8 cellular contexts compared by ENCODE assay signal in genomic region chr17:50541402-50541915, GRCh38. TPM values are rescaled to one million over a fixed set of nuclear protein-coding genes. Genes with fewer than 3 reads are reported as not detected.
A peak's percentile ranks its signal among the peaks of the same experiment; 100 is the strongest.
DNase-seq lines count a peak whose midpoint lies in the region; ATAC-seq and TF ChIP-seq lines count a peak whose summit lies in the region.

No MANE protein-coding gene starts in this region.

- ATAC-seq in GM21786 (IDR thresholded peaks at IDR 0.05; ENCODE audit: unreplicated experiment) (peak; percentile 8), right cardiac atrium (no peak), GM18868 (IDR thresholded peaks at IDR 0.05; ENCODE audit: unreplicated experiment) (no peak), HG02973 (IDR thresholded peaks at IDR 0.05; ENCODE audit: unreplicated experiment) (no peak)

- no peaks in the 10 kb centered on the region for H3F3A ChIP-seq in smooth muscle cell (ENCODE audit: low read depth)

- H3K4me3 ChIP-seq in right cardiac atrium (ENCODE audit: low read length) (peak overlapping the region; percentile 49), smooth muscle cell (peak overlapping the region; percentile 53)

- H3K9ac ChIP-seq in smooth muscle cell (ENCODE audit: low read depth): peak overlapping the region; percentile 39

- no peaks in the 10 kb centered on the region for H3K27me3 ChIP-seq in right cardiac atrium (ENCODE audit: control insufficient read depth, insufficient read depth)
- H3K27me3 ChIP-seq in smooth muscle cell (ENCODE audit: low read depth): no peaks in the 10 kb centered on the region

- no peaks in the 10 kb centered on the region for H3K9me3 ChIP-seq in right cardiac atrium (ENCODE audit: control insufficient read depth, low read length)
- no peaks in the 10 kb centered on the region for H3K9me3 ChIP-seq in smooth muscle cell (replicated peaks; ENCODE audit: low read depth)

- peak overlapping the region; percentile 100 for H3K27ac ChIP-seq in VCaP
- peak overlapping the region; percentile 21 for H3K27ac ChIP-seq in right cardiac atrium (ENCODE audit: low read length)
- H3K27ac ChIP-seq in smooth muscle cell (ENCODE audit: low read depth): peak overlapping the region; percentile 2

- TF ChIP-seq CTCF in VCaP (conservative IDR thresholded peaks at IDR 0.05) (no peak), smooth muscle cell (IDR thresholded peaks at IDR 0.05; ENCODE audit: borderline replicate concordance, insufficient read depth, poor library complexity, severe bottlenecking) (no peak)

- H4K20me1 ChIP-seq in smooth muscle cell (ENCODE audit: low read depth): no peaks in the 10 kb centered on the region

- WGBS in right cardiac atrium: 28% methylated on average over 25 of the region's 25 CpGs
- 40% methylated on average over 25 of the region's 25 CpGs for WGBS in smooth muscle cell (ENCODE audit: low lambda C conversion rate)

- H3K4me2 ChIP-seq in smooth muscle cell: peak overlapping the region; percentile 86

- H3K4me1 ChIP-seq in right cardiac atrium (ENCODE audit: control insufficient read depth, insufficient read depth, low read length) (peaks cover 4% of the 10 kb centered on the region), smooth muscle cell (ENCODE audit: low read depth) (peaks cover 14% of the 10 kb centered on the region)

- peak overlapping the region; percentile 76 for H2AFZ ChIP-seq in smooth muscle cell (ENCODE audit: low read depth)

- no peaks in the 10 kb centered on the region for H3K36me3 ChIP-seq in smooth muscle cell (ENCODE audit: low read depth)

- intact Hi-C loops in right cardiac atrium (cut with DNase I): loop anchor here (5.0 to 10.0 kb wide), 5 partner anchors 59 to 303 kb away; partner anchors contain the start of gene WFIKKN2 (in 2 of the 4)

- H3K79me2 ChIP-seq in smooth muscle cell (ENCODE audit: low read depth): no peaks in the 10 kb centered on the region

- DNase-seq in right cardiac atrium: peak in 1 of 3 donors; percentile 53
- no peak for DNase-seq in smooth muscle cell (lab: John Stamatoyannopoulos, UW; ENCODE audit: unreplicated experiment)
- no peak for DNase-seq in DMS153 (lab: John Stamatoyannopoulos, UW)
- no peak for DNase-seq in NCI-H1417 treated with DMSO at 0.1 percent for 48 hours (lab: John Stamatoyannopoulos, UW)

RNA-seq across cellular contexts. Expression of gene SPATA20, which starts 5.5 kb away (rescaled TPM):
- total RNA-seq in right cardiac atrium (10 to 100 TPM; 45.9 to 71.8 (median 52.6) TPM), smooth muscle cell (62.7 and 107 TPM in 2 replicates)
- polyA plus RNA-seq in right cardiac atrium (58.1 TPM), smooth muscle cell (61.0 and 64.2 TPM in 2 replicates)

RNA-seq across cellular contexts. Expression of gene EPN3, which starts 8.9 kb away (rescaled TPM):
- total RNA-seq in right cardiac atrium: 10 to 100 TPM in 3 of 4 donors, 1 to 10 TPM in 1; 5.4 to 31.5 (median 27.3) TPM
- polyA plus RNA-seq in right cardiac atrium: 22.6 TPM
- 3.9 and 6.3 TPM in 2 replicates for total RNA-seq in smooth muscle cell
- polyA plus RNA-seq in smooth muscle cell: 5.1 and 7.6 TPM in 2 replicates

RNA-seq across cellular contexts. Expression of gene CACNA1G, which starts 19.1 kb away (rescaled TPM):
- total RNA-seq in right cardiac atrium: 10 to 100 TPM in 1 of 4 donors, 1 to 10 TPM in 3; 4.4 to 14.8 (median 6.9) TPM
- 4.3 TPM for polyA plus RNA-seq in right cardiac atrium
- 1.6 and 2.0 TPM in 2 replicates for total RNA-seq in smooth muscle cell
- polyA plus RNA-seq in smooth muscle cell: 1.5 and 1.7 TPM in 2 replicates

RNA-seq across cellular contexts. Expression of gene MYCBPAP, which starts 33.2 kb away (rescaled TPM):
- total RNA-seq in right cardiac atrium: 1 to 10 TPM in 2 of 4 donors, under 1 TPM in 2; 0.57 to 1.9 (median 0.95) TPM
- polyA plus RNA-seq in right cardiac atrium: 0.88 TPM
- total RNA-seq in smooth muscle cell: 0.18 and 0.90 TPM in 2 replicates
- 0.97 and 1.4 TPM in 2 replicates for polyA plus RNA-seq in smooth muscle cell

Comparison
In these comparisons a context has a peak if more than half of its experiments do, and no peak if none do; other contexts are left out.
1. H3K27ac ChIP-seq: peak in every context shown above with its lines; median percentile 100 in VCaP; 21 in right cardiac atrium; 2 in smooth muscle cell.